20 cellular contexts compared by ENCODE assay signal in the genomic region with DNA sequence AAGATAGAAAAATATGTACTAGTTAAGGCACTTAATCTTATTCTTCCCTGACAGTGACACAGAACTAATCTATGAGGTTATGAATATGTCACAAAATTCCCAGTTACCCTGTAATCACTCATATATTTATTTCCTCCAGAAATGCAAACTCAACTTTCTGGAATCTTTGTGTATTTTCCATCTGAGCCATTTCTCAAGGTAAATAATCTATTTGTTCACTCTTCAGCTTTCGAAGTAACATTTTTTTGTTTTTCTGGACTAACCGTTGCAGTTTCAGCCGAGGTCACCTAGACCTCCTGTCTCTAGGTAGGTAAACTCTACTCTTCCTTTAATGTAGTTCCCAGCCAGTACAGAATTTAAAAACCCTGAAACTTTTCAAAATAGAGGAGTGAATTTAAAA.
A peak's percentile ranks its signal among the peaks of the same experiment; 100 is the strongest.
DNase-seq lines count a peak whose midpoint lies in the region; ATAC-seq, FAIRE-seq and TF ChIP-seq lines count a peak whose summit lies in the region.
"Had no signal": no experiment of that assay in that cellular context is flagged by ENCODE, and none has a peak within 500 bp of the region (broad histone marks: within the 10 kb centered on the region; RNA-seq: fewer than 3 reads in every experiment).

No MANE protein-coding gene starts in this region.

- H3K4me3 Mint-ChIP-seq in mesothelial cell of epicardium: no peak overlapping the region
- no peak overlapping the region for H3K4me3 Mint-ChIP-seq in stimulated activated memory B cell treated with anti-CD40 and anti-IgM and Interleukin-4, amounts not matched to agents 10 μg/mL and 1 μg/mL and 100 μg/mL, for 72 hours
- H3K4me3 Mint-ChIP-seq: CD4-positive, alpha-beta memory T cell had no signal

- peaks cover 9% of the 10 kb centered on the region for H3K4me1 ChIP-seq in HepG2 (ENCODE audit: insufficient read depth, low read length)
- H3K4me1 ChIP-seq in right lobe of liver: no peaks in the 10 kb centered on the region
- H3K4me1 ChIP-seq in left ventricle myocardium inferior: peaks cover 34% of the 10 kb centered on the region
- no peaks in the 10 kb centered on the region for H3K4me1 ChIP-seq in breast epithelium

- peak; percentile 22 for DNase-seq in HepG2 (ENCODE audit: low spot score)
- DNase-seq in right lobe of liver: no peak
- no peak for DNase-seq in SK-N-MC (ENCODE audit: low read depth, low spot score)
- DNase-seq in mesothelial cell of epicardium (ENCODE audit: low spot score in 2 of 2, unreplicated experiment in 2 of 2): no peak
- no peak for DNase-seq in left ventricle myocardium inferior
- DNase-seq in breast epithelium (ENCODE audit: low spot score in 2 of 2): no peak
- DNase-seq in NCI-H446 (lab: John Stamatoyannopoulos, UW): no peak
- DNase-seq: C1 segment of cervical spinal cord; Calu3; CD4-positive, alpha-beta memory T cell; COR-L47; DMS53; DMS79 treated with DMSO at 0.1 percent for 48 hours; GF-D8; GOT3; H7; HCEC 1CT had no signal

- TF ChIP-seq CTCF in HepG2 (CRISPR knock-in tag; IDR thresholded peaks at IDR 0.05): no peak
- TF ChIP-seq CTCF in right lobe of liver (IDR thresholded peaks at IDR 0.05): no peak
- TF ChIP-seq CTCF in mesothelial cell of epicardium (IDR thresholded peaks at IDR 0.05; ENCODE audit: unreplicated experiment): no peak
- no peak for TF ChIP-seq CTCF in left ventricle myocardium inferior (IDR thresholded peaks at IDR 0.05; ENCODE audit: borderline replicate concordance)
- no peak for TF ChIP-seq CTCF in breast epithelium (IDR thresholded peaks at IDR 0.05)

- no peak overlapping the region for H3K4me2 ChIP-seq in HepG2 (ENCODE audit: low read depth, low read length)

- no peaks in the 10 kb centered on the region for H3K79me2 ChIP-seq in HepG2 (ENCODE audit: insufficient read depth, low read length)

- intact Hi-C loops in HepG2 (cut with micrococcal nuclease; ENCODE audit: unreplicated experiment) (loop anchor here (5.0 kb wide), 1 partner anchor 172 kb away; no protein-coding TSS in a partner anchor), right lobe of liver (cut with DNase I) (no loop called here), left ventricle myocardium inferior (cut with micrococcal nuclease) (loop anchor here (10.0 kb wide), 1 partner anchor 410 kb away; no protein-coding TSS in a partner anchor), breast epithelium (cut with DNase I; ENCODE audit: low total_unique reads) (no loop called here)

- TF ChIP-seq POLR2A in HepG2 (IDR thresholded peaks at IDR 0.05; ENCODE audit: insufficient read depth in 1 of 2, low read depth in 2 of 2, low read length in 2 of 2) (no peak), right lobe of liver (IDR thresholded peaks at IDR 0.05) (no peak), breast epithelium (IDR thresholded peaks at IDR 0.05) (no peak)

- no peak overlapping the region for H3K27ac ChIP-seq in HepG2 (ENCODE audit: extremely low read length, insufficient read depth, low read length)
- H3K27ac ChIP-seq in right lobe of liver: no peak overlapping the region
- peak overlapping the region; percentile 87 for H3K27ac ChIP-seq in SK-N-MC
- H3K27ac ChIP-seq in left ventricle myocardium inferior (replicated peaks): no peak overlapping the region
- no peak overlapping the region for H3K27ac ChIP-seq in breast epithelium
- H3K27ac ChIP-seq: 22Rv1 had no signal

- peaks cover 10% of the 10 kb centered on the region for H3K36me3 Mint-ChIP-seq in mesothelial cell of epicardium
- H3K36me3 Mint-ChIP-seq in stimulated activated memory B cell treated with anti-CD40 and anti-IgM and Interleukin-4, amounts not matched to agents 10 μg/mL and 1 μg/mL and 100 μg/mL, for 72 hours: no peaks in the 10 kb centered on the region

- peak overlapping the region; percentile 98 for H3K27ac Mint-ChIP-seq in mesothelial cell of epicardium
- H3K27ac Mint-ChIP-seq in stimulated activated memory B cell treated with anti-CD40 and anti-IgM and Interleukin-4, amounts not matched to agents 10 μg/mL and 1 μg/mL and 100 μg/mL, for 72 hours: no peak overlapping the region

- no peaks in the 10 kb centered on the region for H3K9me3 Mint-ChIP-seq in mesothelial cell of epicardium
- no peaks in the 10 kb centered on the region for H3K9me3 Mint-ChIP-seq in stimulated activated memory B cell treated with anti-CD40 and anti-IgM and Interleukin-4, amounts not matched to agents 10 μg/mL and 1 μg/mL and 100 μg/mL, for 72 hours
- H3K9me3 Mint-ChIP-seq: CD4-positive, alpha-beta memory T cell had no signal

- TF ChIP-seq EP300 in HepG2 (IDR thresholded peaks at IDR 0.05; ENCODE audit: low read depth in 2 of 2, low read length in 2 of 2) (no peak), HepG2 (CRISPR knock-in tag; IDR thresholded peaks at IDR 0.05; ENCODE audit: borderline replicate concordance) (no peak)

- FAIRE-seq in HepG2 (lab: Jason Lieb, UNC): no peak
- FAIRE-seq: GM12891 had no signal

- CTCF ChIA-PET in HepG2 (lab: Yijun Ruan, JAX; ENCODE audit: low intra/inter-chr PET ratio, low total read pairs): no interaction called here

- no peaks in the 10 kb centered on the region for H4K20me1 ChIP-seq in HepG2 (ENCODE audit: insufficient read depth, low read length)

- no peak for TF ChIP-seq RAD21 in HepG2 (CRISPR knock-in tag; IDR thresholded peaks at IDR 0.05)

- peaks cover 75% of the 10 kb centered on the region for H3K4me1 Mint-ChIP-seq in mesothelial cell of epicardium
- H3K4me1 Mint-ChIP-seq in stimulated activated memory B cell treated with anti-CD40 and anti-IgM and Interleukin-4, amounts not matched to agents 10 μg/mL and 1 μg/mL and 100 μg/mL, for 72 hours: no peaks in the 10 kb centered on the region

- no peak overlapping the region for H2AFZ ChIP-seq in HepG2 (ENCODE audit: low read length)

- H3K9me3 ChIP-seq in HepG2 (ENCODE audit: low read length) (no peaks in the 10 kb centered on the region), right lobe of liver (no peaks in the 10 kb centered on the region), SK-N-MC (ENCODE audit: low read depth, low read length) (no peaks in the 10 kb centered on the region), left ventricle myocardium inferior (replicated peaks) (no peaks in the 10 kb centered on the region), breast epithelium (no peaks in the 10 kb centered on the region)

- H3K9ac ChIP-seq in HepG2 (ENCODE audit: insufficient read depth, low read depth, low read length) (no peak overlapping the region), SK-N-MC (ENCODE audit: insufficient read length) (no peak overlapping the region)

- H3K27me3 Mint-ChIP-seq in mesothelial cell of epicardium (ENCODE audit: low read depth): no peaks in the 10 kb centered on the region
- H3K27me3 Mint-ChIP-seq in stimulated activated memory B cell treated with anti-CD40 and anti-IgM and Interleukin-4, amounts not matched to agents 10 μg/mL and 1 μg/mL and 100 μg/mL, for 72 hours: no peaks in the 10 kb centered on the region
- H3K27me3 Mint-ChIP-seq: CD4-positive, alpha-beta memory T cell had no signal

- no peaks in the 10 kb centered on the region; a peak in 1 of 5 replicates for H3K36me3 ChIP-seq in HepG2 (replicated peaks in 1 of 2; ENCODE audit: control insufficient read depth in 1 of 2, insufficient read depth in 2 of 2, low read length in 2 of 2)
- no peaks in the 10 kb centered on the region for H3K36me3 ChIP-seq in right lobe of liver
- H3K36me3 ChIP-seq in SK-N-MC (ENCODE audit: insufficient read depth, low read length): no peaks in the 10 kb centered on the region
- H3K36me3 ChIP-seq in left ventricle myocardium inferior: no peaks in the 10 kb centered on the region
- H3K36me3 ChIP-seq in breast epithelium: no peaks in the 10 kb centered on the region

- POLR2A ChIA-PET in HepG2 (lab: Yijun Ruan, JAX): no interaction called here

- no peak for ATAC-seq in HepG2
- no peak for ATAC-seq in right lobe of liver
- no peak for ATAC-seq in stimulated activated memory B cell treated with anti-CD40 and anti-IgM and Interleukin-4, amounts not matched to agents 10 μg/mL and 1 μg/mL and 100 μg/mL, for 72 hours

- H3K4me3 ChIP-seq in HepG2 (replicated peaks in 1 of 3; ENCODE audit: insufficient read depth in 1 of 3, low read depth in 2 of 3, low read length in 3 of 3) (no peak overlapping the region), right lobe of liver (no peak overlapping the region), SK-N-MC (0 out of 2 replicates have a peak overlapping the region, but pooled peaks have one; percentile 4), left ventricle myocardium inferior (no peak overlapping the region), breast epithelium (no peak overlapping the region)

- no peaks in the 10 kb centered on the region for H3K27me3 ChIP-seq in HepG2 (ENCODE audit: control insufficient read depth in 1 of 2, insufficient read depth in 2 of 2, low read length in 2 of 2)
- H3K27me3 ChIP-seq in right lobe of liver: no peaks in the 10 kb centered on the region
- no peaks in the 10 kb centered on the region for H3K27me3 ChIP-seq in left ventricle myocardium inferior (ENCODE audit: low read depth)
- H3K27me3 ChIP-seq in breast epithelium: no peaks in the 10 kb centered on the region

- BruUV-seq in HepG2 (replicated peaks; lab: Mats Ljungman, UMichigan): no TSS peak

- in situ Hi-C loops in HepG2 (cut with HindIII; ENCODE audit: extremely low pct_ligation_motif_present, low pct_unique_long_range_greater_than_20kb): loop anchor here (10.0 to 25.0 kb wide), 3 partner anchors 650 to 1030 kb away; no protein-coding TSS in a partner anchor

- WGBS in HepG2 (ENCODE audit: low lambda C conversion rate): 55% methylated on average over 3 of the region's 3 CpGs
- WGBS in right lobe of liver (ENCODE audit: insufficient coverage, low coverage, low lambda C conversion rate, missing lambda C conversion rate): 67% methylated on average over 3 of the region's 3 CpGs

TF ChIP-seq in HepG2, 621 proteins besides CTCF, POLR2A, EP300 and RAD21 (continues in another document):
- TF ChIP-seq SNAI1 (CRISPR knock-in tag; IDR thresholded peaks at IDR 0.05; ENCODE audit: borderline replicate concordance) (no peak), FOXJ3 (CRISPR knock-in tag; IDR thresholded peaks at IDR 0.05; ENCODE audit: borderline replicate concordance) (no peak), ZNF749 (CRISPR knock-in tag; IDR thresholded peaks at IDR 0.05; ENCODE audit: borderline replicate concordance) (no peak), FOXK1 (CRISPR knock-in tag; IDR thresholded peaks at IDR 0.05; ENCODE audit: borderline replicate concordance, low read depth) (no peak), ZNF780A (CRISPR knock-in tag; IDR thresholded peaks at IDR 0.05) (no peak), ZNF790 (CRISPR knock-in tag; IDR thresholded peaks at IDR 0.05; ENCODE audit: borderline replicate concordance) (no peak)
- TF ChIP-seq, protein P1, sequence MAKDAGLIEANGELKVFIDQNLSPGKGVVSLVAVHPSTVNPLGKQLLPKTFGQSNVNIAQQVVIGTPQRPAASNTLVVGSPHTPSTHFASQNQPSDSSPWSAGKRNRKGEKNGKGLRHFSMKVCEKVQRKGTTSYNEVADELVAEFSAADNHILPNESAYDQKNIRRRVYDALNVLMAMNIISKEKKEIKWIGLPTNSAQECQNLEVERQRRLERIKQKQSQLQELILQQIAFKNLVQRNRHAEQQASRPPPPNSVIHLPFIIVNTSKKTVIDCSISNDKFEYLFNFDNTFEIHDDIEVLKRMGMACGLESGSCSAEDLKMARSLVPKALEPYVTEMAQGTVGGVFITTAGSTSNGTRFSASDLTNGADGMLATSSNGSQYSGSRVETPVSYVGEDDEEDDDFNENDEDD (CRISPR knock-in tag; IDR thresholded peaks at IDR 0.05; ENCODE audit: borderline replicate concordance): no peak

Comparison
In these comparisons a context has a peak if more than half of its experiments do, and no peak if none do; other contexts are left out.
1. intact Hi-C loops: an anchor here in HepG2 (5.0 kb wide) and left ventricle myocardium inferior (10.0 kb wide); none called in right lobe of liver and breast epithelium.